ENCODE assay signal across 7 cellular contexts in the genomic region with DNA sequence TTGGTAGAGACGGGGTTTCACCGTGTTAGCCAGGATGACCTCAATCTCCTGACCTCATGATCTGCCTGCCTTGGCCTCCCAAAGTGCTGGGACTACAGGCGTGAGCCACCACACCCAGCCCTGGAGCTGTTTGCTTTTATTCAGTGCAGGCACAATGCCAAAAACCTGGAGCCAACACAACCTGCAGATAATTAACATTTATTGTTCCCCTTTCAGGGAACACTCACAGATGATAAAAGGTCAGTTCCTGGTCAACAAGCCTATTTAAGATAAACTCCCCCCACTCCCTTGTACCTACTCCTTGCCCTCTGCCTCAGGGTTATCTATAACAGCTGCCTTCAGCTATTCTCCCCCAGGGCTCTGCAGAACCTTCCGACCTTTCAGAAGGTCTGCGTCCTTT. TPM values are rescaled to one million over a fixed set of nuclear protein-coding genes. Genes with fewer than 3 reads are reported as not detected.
"Had no signal": no experiment of that assay in that cellular context is flagged by ENCODE, and none has a peak within 500 bp of the region (broad histone marks: within the 10 kb centered on the region; RNA-seq: fewer than 3 reads in every experiment).

No MANE protein-coding gene starts in this region.

RNA-seq across cellular contexts. Expression of a gene that starts 33.4 kb away (rescaled TPM):
- total RNA-seq: activated CD4-positive, alpha-beta memory T cell treated with anti-CD3 and anti-CD28 coated beads for 36 hours; bronchial epithelial cell; hepatocyte; kidney epithelial cell; natural killer cell; spleen had no signal
- polyA plus RNA-seq: hepatocyte, immature natural killer cell, spleen had no signal
